1 cellular context compared by ENCODE assay signal in the genomic region with DNA sequence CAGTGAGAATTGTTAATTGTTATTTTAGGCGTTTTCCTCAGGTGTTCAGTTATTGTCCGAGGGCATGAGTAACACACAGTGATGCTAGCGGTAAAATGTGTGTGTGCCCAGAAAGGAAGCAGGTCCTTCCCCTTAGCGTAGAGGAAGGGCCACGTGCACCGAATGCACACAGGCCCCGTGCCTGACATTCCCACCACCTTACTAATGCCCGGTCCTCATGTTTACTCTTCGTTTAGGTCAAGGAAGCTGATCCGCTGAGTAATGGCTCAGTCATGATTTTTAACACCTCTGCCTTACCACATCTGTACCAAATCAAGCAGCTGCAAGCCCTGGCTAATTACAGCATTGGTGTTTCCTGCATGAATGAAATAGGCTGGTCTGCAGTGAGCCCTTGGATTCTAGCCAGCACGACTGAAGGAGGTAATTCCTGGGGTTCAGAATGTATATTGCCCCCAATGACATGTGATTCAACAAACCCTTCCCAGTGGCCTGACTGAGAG.
TF ChIP-seq lines count a peak whose summit lies in the region.

No MANE protein-coding gene starts in this region.

TF ChIP-seq in H1, 55 proteins besides CTCF, POLR2A, EP300 and RAD21:
- TF ChIP-seq, protein P1, sequence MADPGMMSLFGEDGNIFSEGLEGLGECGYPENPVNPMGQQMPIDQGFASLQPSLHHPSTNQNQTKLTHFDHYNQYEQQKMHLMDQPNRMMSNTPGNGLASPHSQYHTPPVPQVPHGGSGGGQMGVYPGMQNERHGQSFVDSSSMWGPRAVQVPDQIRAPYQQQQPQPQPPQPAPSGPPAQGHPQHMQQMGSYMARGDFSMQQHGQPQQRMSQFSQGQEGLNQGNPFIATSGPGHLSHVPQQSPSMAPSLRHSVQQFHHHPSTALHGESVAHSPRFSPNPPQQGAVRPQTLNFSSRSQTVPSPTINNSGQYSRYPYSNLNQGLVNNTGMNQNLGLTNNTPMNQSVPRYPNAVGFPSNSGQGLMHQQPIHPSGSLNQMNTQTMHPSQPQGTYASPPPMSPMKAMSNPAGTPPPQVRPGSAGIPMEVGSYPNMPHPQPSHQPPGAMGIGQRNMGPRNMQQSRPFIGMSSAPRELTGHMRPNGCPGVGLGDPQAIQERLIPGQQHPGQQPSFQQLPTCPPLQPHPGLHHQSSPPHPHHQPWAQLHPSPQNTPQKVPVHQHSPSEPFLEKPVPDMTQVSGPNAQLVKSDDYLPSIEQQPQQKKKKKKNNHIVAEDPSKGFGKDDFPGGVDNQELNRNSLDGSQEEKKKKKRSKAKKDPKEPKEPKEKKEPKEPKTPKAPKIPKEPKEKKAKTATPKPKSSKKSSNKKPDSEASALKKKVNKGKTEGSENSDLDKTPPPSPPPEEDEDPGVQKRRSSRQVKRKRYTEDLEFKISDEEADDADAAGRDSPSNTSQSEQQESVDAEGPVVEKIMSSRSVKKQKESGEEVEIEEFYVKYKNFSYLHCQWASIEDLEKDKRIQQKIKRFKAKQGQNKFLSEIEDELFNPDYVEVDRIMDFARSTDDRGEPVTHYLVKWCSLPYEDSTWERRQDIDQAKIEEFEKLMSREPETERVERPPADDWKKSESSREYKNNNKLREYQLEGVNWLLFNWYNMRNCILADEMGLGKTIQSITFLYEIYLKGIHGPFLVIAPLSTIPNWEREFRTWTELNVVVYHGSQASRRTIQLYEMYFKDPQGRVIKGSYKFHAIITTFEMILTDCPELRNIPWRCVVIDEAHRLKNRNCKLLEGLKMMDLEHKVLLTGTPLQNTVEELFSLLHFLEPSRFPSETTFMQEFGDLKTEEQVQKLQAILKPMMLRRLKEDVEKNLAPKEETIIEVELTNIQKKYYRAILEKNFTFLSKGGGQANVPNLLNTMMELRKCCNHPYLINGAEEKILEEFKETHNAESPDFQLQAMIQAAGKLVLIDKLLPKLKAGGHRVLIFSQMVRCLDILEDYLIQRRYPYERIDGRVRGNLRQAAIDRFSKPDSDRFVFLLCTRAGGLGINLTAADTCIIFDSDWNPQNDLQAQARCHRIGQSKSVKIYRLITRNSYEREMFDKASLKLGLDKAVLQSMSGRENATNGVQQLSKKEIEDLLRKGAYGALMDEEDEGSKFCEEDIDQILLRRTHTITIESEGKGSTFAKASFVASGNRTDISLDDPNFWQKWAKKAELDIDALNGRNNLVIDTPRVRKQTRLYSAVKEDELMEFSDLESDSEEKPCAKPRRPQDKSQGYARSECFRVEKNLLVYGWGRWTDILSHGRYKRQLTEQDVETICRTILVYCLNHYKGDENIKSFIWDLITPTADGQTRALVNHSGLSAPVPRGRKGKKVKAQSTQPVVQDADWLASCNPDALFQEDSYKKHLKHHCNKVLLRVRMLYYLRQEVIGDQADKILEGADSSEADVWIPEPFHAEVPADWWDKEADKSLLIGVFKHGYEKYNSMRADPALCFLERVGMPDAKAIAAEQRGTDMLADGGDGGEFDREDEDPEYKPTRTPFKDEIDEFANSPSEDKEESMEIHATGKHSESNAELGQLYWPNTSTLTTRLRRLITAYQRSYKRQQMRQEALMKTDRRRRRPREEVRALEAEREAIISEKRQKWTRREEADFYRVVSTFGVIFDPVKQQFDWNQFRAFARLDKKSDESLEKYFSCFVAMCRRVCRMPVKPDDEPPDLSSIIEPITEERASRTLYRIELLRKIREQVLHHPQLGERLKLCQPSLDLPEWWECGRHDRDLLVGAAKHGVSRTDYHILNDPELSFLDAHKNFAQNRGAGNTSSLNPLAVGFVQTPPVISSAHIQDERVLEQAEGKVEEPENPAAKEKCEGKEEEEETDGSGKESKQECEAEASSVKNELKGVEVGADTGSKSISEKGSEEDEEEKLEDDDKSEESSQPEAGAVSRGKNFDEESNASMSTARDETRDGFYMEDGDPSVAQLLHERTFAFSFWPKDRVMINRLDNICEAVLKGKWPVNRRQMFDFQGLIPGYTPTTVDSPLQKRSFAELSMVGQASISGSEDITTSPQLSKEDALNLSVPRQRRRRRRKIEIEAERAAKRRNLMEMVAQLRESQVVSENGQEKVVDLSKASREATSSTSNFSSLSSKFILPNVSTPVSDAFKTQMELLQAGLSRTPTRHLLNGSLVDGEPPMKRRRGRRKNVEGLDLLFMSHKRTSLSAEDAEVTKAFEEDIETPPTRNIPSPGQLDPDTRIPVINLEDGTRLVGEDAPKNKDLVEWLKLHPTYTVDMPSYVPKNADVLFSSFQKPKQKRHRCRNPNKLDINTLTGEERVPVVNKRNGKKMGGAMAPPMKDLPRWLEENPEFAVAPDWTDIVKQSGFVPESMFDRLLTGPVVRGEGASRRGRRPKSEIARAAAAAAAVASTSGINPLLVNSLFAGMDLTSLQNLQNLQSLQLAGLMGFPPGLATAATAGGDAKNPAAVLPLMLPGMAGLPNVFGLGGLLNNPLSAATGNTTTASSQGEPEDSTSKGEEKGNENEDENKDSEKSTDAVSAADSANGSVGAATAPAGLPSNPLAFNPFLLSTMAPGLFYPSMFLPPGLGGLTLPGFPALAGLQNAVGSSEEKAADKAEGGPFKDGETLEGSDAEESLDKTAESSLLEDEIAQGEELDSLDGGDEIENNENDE (IDR thresholded peaks at IDR 0.05; ENCODE audit: insufficient replicate concordance, low read length) = no peak
- no peak for TF ChIP-seq EZH2 (IDR thresholded peaks at IDR 0.05; ENCODE audit: low read depth, low read length, severe bottlenecking)
- no peak for TF ChIP-seq ASH2L (IDR thresholded peaks at IDR 0.05; ENCODE audit: low read length)
TF ChIP-seq in H1: peak in this region for 0.
